In the genomic region with DNA sequence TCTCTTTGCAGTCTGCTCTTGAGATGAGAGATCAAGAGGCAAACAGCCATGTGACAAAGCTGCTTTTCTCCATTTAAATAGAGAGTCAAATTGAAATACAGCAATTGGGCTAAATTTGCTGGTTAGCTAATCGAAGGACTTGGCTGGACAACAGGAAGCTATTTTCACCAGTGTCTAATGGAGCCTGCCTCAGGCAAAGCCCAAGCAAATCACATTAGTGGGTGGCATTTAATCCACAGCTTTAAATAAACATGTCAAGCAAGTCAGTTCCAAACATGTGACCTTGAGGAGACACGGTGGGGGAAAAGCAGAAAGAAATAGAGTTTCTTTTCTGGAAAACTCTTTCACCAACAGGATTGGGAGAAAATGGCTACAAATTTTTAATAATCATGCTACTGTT, we compare ENCODE assay signal across 13 cellular contexts.
"Had no signal": no experiment of that assay in that cellular context is flagged by ENCODE, and none has a peak within 500 bp of the region (broad histone marks: within the 10 kb centered on the region; RNA-seq: fewer than 3 reads in every experiment).

No MANE protein-coding gene starts in this region.

- H3K27ac Mint-ChIP-seq: activated B cell treated with CpG ODN at 0.5 μM for 24 hours; activated CD4-positive, alpha-beta T cell treated with anti-CD3 and anti-CD28 coated beads, Interleukin-2, amount 10 ng/mL, durations not matched to agents 24 days and 14 days; activated naive CD4-positive, alpha-beta T cell treated with anti-CD3 and anti-CD28 coated beads for 36 hours; activated T-helper 17 cell treated with anti-CD3 and anti-CD28 coated beads, Interleukin-2, amount 50 U/mL, for 72 hours; stimulated activated memory B cell treated with anti-CD40 and anti-IgM and Interleukin-4, amounts not matched to agents 10 μg/mL and 1 μg/mL and 100 μg/mL, for 72 hours had no signal

- H3K4me1 ChIP-seq: tibial artery, vagina had no signal

- H3K27me3 ChIP-seq: cardiac muscle cell, heart left ventricle, tibial artery, vagina had no signal

- H3K36me3 ChIP-seq: cardiac muscle cell, tibial artery, vagina had no signal

- H3K4me3 Mint-ChIP-seq: activated B cell treated with CpG ODN at 0.5 μM for 24 hours; activated CD4-positive, alpha-beta T cell treated with anti-CD3 and anti-CD28 coated beads, Interleukin-2, amount 10 ng/mL, durations not matched to agents 24 days and 14 days; activated naive CD4-positive, alpha-beta T cell treated with anti-CD3 and anti-CD28 coated beads for 36 hours; activated T-helper 17 cell treated with anti-CD3 and anti-CD28 coated beads, Interleukin-2, amount 50 U/mL, for 72 hours; stimulated activated memory B cell treated with anti-CD40 and anti-IgM and Interleukin-4, amounts not matched to agents 10 μg/mL and 1 μg/mL and 100 μg/mL, for 72 hours had no signal

- H3K4me1 Mint-ChIP-seq: activated B cell treated with CpG ODN at 0.5 μM for 24 hours had no signal

- H3K9me3 Mint-ChIP-seq: activated B cell treated with CpG ODN at 0.5 μM for 24 hours; activated naive CD4-positive, alpha-beta T cell treated with anti-CD3 and anti-CD28 coated beads for 36 hours; activated T-helper 17 cell treated with anti-CD3 and anti-CD28 coated beads, Interleukin-2, amount 50 U/mL, for 72 hours; stimulated activated memory B cell treated with anti-CD40 and anti-IgM and Interleukin-4, amounts not matched to agents 10 μg/mL and 1 μg/mL and 100 μg/mL, for 72 hours had no signal

- H3K27me3 Mint-ChIP-seq: activated B cell treated with CpG ODN at 0.5 μM for 24 hours; activated CD4-positive, alpha-beta T cell treated with anti-CD3 and anti-CD28 coated beads, Interleukin-2, amount 10 ng/mL, durations not matched to agents 24 days and 14 days; activated T-helper 17 cell treated with anti-CD3 and anti-CD28 coated beads, Interleukin-2, amount 50 U/mL, for 72 hours; stimulated activated memory B cell treated with anti-CD40 and anti-IgM and Interleukin-4, amounts not matched to agents 10 μg/mL and 1 μg/mL and 100 μg/mL, for 72 hours had no signal

- ATAC-seq: activated T-helper 17 cell treated with anti-CD3 and anti-CD28 coated beads, Interleukin-2, amount 50 U/mL, for 72 hours; stimulated activated memory B cell treated with anti-CD40 and anti-IgM and Interleukin-4, amounts not matched to agents 10 μg/mL and 1 μg/mL and 100 μg/mL, for 72 hours had no signal

- H3K4me3 ChIP-seq: cardiac muscle cell, heart left ventricle, smooth muscle cell, tibial artery, vagina had no signal

- H3K9me3 ChIP-seq: heart left ventricle, tibial artery, vagina had no signal

- H3K4me2 ChIP-seq: smooth muscle cell had no signal

- DNase-seq: activated B cell treated with CpG ODN at 0.5 μM for 24 hours; activated CD4-positive, alpha-beta T cell treated with anti-CD3 and anti-CD28 coated beads, Interleukin-2, amount 10 ng/mL, durations not matched to agents 24 days and 14 days; activated CD8-positive, alpha-beta memory T cell treated with anti-CD3 and anti-CD28 coated beads for 24 hours; activated naive CD4-positive, alpha-beta T cell treated with anti-CD3 and anti-CD28 coated beads for 36 hours; activated T-cell treated with anti-CD3 and anti-CD28 coated beads for 4 hours; heart left ventricle; kidney; tibial artery had no signal

- H3K27ac ChIP-seq: cardiac muscle cell, heart left ventricle, tibial artery, vagina had no signal
